Comparison of ENCODE assay signal across 8 cellular contexts in the genomic region with DNA sequence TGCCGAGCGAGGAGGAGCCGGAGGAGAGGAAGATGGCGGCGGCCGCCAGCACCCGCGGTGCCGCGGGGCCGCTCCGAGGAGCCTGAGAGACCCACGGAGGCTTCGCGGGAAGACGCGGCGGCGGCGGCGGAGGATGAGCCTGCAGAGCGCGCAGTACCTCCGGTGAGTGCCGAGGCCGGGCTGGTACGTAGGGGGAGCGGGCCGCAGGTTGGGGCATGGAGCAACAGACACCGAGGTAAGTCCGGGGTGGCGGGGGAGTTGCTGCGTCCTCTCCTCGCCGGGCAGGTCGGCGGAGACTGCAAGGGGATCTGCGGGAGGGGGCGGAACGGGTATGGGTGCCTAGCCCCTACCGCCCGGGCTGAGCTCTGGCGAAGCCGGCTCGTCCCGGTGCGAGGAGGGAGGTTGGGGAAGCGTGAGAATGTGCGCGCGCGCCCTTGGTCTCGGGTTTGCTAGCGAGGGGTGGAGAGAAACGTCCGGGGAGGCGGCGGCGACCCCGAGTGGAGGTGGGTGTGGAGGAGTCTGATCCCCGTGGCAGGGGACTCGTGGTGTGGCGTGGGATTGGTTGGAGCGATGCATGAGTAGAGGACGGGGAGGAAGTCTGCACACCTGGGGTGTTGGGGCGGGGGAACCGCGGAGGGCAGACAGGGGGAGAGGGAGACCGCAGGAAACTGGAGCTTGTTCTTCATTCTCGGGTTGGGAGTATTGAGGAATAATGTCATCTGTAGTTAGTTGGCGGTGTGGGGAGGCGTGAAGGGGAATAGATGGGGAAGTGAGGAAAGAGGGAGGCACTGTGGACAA. TPM values are rescaled to one million over a fixed set of nuclear protein-coding genes. Genes with fewer than 3 reads are reported as not detected.
A peak's percentile ranks its signal among the peaks of the same experiment; 100 is the strongest.
DNase-seq lines count a peak whose midpoint lies in the region; ATAC-seq lines count a peak whose summit lies in the region.

A gene with protein sequence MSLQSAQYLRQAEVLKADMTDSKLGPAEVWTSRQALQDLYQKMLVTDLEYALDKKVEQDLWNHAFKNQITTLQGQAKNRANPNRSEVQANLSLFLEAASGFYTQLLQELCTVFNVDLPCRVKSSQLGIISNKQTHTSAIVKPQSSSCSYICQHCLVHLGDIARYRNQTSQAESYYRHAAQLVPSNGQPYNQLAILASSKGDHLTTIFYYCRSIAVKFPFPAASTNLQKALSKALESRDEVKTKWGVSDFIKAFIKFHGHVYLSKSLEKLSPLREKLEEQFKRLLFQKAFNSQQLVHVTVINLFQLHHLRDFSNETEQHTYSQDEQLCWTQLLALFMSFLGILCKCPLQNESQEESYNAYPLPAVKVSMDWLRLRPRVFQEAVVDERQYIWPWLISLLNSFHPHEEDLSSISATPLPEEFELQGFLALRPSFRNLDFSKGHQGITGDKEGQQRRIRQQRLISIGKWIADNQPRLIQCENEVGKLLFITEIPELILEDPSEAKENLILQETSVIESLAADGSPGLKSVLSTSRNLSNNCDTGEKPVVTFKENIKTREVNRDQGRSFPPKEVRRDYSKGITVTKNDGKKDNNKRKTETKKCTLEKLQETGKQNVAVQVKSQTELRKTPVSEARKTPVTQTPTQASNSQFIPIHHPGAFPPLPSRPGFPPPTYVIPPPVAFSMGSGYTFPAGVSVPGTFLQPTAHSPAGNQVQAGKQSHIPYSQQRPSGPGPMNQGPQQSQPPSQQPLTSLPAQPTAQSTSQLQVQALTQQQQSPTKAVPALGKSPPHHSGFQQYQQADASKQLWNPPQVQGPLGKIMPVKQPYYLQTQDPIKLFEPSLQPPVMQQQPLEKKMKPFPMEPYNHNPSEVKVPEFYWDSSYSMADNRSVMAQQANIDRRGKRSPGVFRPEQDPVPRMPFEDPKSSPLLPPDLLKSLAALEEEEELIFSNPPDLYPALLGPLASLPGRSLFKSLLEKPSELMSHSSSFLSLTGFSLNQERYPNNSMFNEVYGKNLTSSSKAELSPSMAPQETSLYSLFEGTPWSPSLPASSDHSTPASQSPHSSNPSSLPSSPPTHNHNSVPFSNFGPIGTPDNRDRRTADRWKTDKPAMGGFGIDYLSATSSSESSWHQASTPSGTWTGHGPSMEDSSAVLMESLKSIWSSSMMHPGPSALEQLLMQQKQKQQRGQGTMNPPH (plus strand): TSS at position 12 of the 798 bp plus-strand sequence. CDS start 122 bp downstream, at position 134.

- DNase-seq in EH (ENCODE audit: low read depth) (peak; percentile 49), dedifferentiated amniotic fluid mesenchymal stem cell (ENCODE audit: extremely low spot score) (peak; percentile 15), lung microvascular endothelial cell (ENCODE audit: low read depth in 2 of 2) (no peak), superior temporal gyrus (ENCODE audit: extremely low spot score) (no peak)
- DNase-seq in activated CD4-positive, alpha-beta T cell treated with anti-CD3 and anti-CD28 coated beads for 4 hours = peak; percentile 58 to 66
- DNase-seq in stimulated activated CD4-positive, alpha-beta T cell treated with anti-CD3 and anti-CD28 coated beads, TNF-alpha, amount 100 ng/mL, for 48 hours (ENCODE audit: low read depth in 3 of 3) = peak; percentile 11 to 32 (median 18)

- peak within 1 kb of the TSS; percentile 98 for H3K27ac ChIP-seq in KOPT-K1 (ENCODE audit: low read depth, low read length, poor library complexity, severe bottlenecking)

- H3K36me3 ChIP-seq in KOPT-K1 (ENCODE audit: insufficient read depth, low read length) = no peaks in the 10 kb centered on the region

- ATAC-seq in GM21529 (IDR thresholded peaks at IDR 0.05; ENCODE audit: unreplicated experiment) = peak; percentile 14

- no peaks in the 10 kb centered on the region for H3K9me3 ChIP-seq in KOPT-K1 (ENCODE audit: insufficient read depth, low read length, poor library complexity, severe bottlenecking)

RNA-seq across cellular contexts. Expression of the gene that starts here (rescaled TPM):
- total RNA-seq in lung microvascular endothelial cell = 10.5 and 12.2 TPM in 2 replicates

Comparison
In these comparisons a context has a peak if more than half of its experiments do, and no peak if none do; other contexts are left out.
1. DNase-seq: peak in EH (single experiment), activated CD4-positive, alpha-beta T cell treated with anti-CD3 and anti-CD28 coated beads for 4 hours (2 of 2), dedifferentiated amniotic fluid mesenchymal stem cell (single experiment) and stimulated activated CD4-positive, alpha-beta T cell treated with anti-CD3 and anti-CD28 coated beads, TNF-alpha, amount 100 ng/mL, for 48 hours (3 of 3); none in lung microvascular endothelial cell (0 of 2) and superior temporal gyrus (single experiment).